In the genomic region with DNA sequence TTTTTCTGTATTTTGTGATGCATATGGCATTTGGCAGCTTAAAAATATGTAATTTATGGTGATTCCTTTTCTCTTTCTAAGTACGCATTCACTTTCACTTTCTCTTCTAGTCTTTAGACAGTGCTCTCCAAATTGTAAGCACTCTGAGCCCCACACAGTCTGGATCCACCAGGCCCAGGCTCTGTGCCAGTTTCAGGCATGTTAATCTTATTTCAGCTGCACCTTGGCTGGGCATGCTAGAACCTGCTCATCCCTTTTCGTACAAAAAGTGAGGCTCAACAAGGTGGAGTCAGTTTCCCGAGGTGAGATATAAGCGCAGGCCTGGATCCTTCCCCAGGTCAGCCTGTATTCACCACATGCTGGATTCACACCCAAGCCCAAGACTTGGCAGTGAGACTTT, we compare ENCODE assay signal across 7 cellular contexts.
DNase-seq lines count a peak whose midpoint lies in the region; ATAC-seq and TF ChIP-seq lines count a peak whose summit lies in the region.

No MANE protein-coding gene starts in this region.

- H3K9me3 ChIP-seq in right cardiac atrium (ENCODE audit: control insufficient read depth, low read length), result no peaks in the 10 kb centered on the region

- peak; percentile 76 for ATAC-seq in GM18858 (IDR thresholded peaks at IDR 0.05; ENCODE audit: unreplicated experiment)
- ATAC-seq in HG03342 (IDR thresholded peaks at IDR 0.05; ENCODE audit: unreplicated experiment), result peak; percentile 68
- peak; percentile 87 for ATAC-seq in SK-N-SH treated with all-trans-retinoic acid at 6 μM for 48 hours
- peak; percentile 66 to 73 for ATAC-seq in right cardiac atrium
- no peak for ATAC-seq in GM18505 (IDR thresholded peaks at IDR 0.05; ENCODE audit: unreplicated experiment)

- WGBS in right cardiac atrium, result 62% methylated on average over 4 of the region's 4 CpGs

- H3K27me3 ChIP-seq in right cardiac atrium (ENCODE audit: control insufficient read depth, insufficient read depth), result no peaks in the 10 kb centered on the region

- intact Hi-C loops in right cardiac atrium (cut with DNase I), result no loop called here

- TF ChIP-seq POLR2A in GM18505 (IDR thresholded peaks at IDR 0.05; ENCODE audit: borderline replicate concordance, extremely low read depth, insufficient read depth, insufficient read length), result no peak

- H3K27ac ChIP-seq in right cardiac atrium (ENCODE audit: low read length), result no peak overlapping the region

- no peaks in the 10 kb centered on the region for H3K4me1 ChIP-seq in right cardiac atrium (ENCODE audit: control insufficient read depth, insufficient read depth, low read length)

- H3K4me3 ChIP-seq in right cardiac atrium (ENCODE audit: low read length), result no peak overlapping the region

- DNase-seq in right cardiac atrium, result peak in 2 of 3 donors; percentile 54 to 66
- no peak for DNase-seq in UCSD-AML1 (lab: John Stamatoyannopoulos, UW; ENCODE audit: unreplicated experiment)
- DNase-seq in NCI-H146 treated with DMSO at 0.1 percent for 48 hours (lab: John Stamatoyannopoulos, UW; ENCODE audit: unreplicated experiment), result no peak

TF ChIP-seq in SK-N-SH treated with all-trans-retinoic acid at 6 μM for 48 hours, 23 proteins besides CTCF, POLR2A, EP300 and RAD21:
- TF ChIP-seq ISL1 (CRISPR knock-in tag; IDR thresholded peaks at IDR 0.05) (no peak; the same call in 1 of the 2 replicates), OSR1 (CRISPR knock-in tag; IDR thresholded peaks at IDR 0.05) (no peak), RARB (CRISPR knock-in tag; IDR thresholded peaks at IDR 0.05) (no peak), SNAI2 (CRISPR knock-in tag; IDR thresholded peaks at IDR 0.05) (no peak), ZFP30 (CRISPR knock-in tag; IDR thresholded peaks at IDR 0.05) (no peak), TOX (CRISPR knock-in tag; IDR thresholded peaks at IDR 0.05; ENCODE audit: borderline replicate concordance) (no peak), ESRRG (CRISPR knock-in tag; IDR thresholded peaks at IDR 0.05) (no peak), ARNTL (CRISPR knock-in tag; IDR thresholded peaks at IDR 0.05; ENCODE audit: borderline replicate concordance, low read depth) (no peak), ZNF8 (CRISPR knock-in tag; IDR thresholded peaks at IDR 0.05) (no peak), TSHZ2 (CRISPR knock-in tag; IDR thresholded peaks at IDR 0.05) (no peak), ZC3H10 (CRISPR knock-in tag; IDR thresholded peaks at IDR 0.05) (no peak), ZFP3 (CRISPR knock-in tag; IDR thresholded peaks at IDR 0.05) (no peak), CSDC2 (CRISPR knock-in tag; IDR thresholded peaks at IDR 0.05) (no peak), PPARA (CRISPR knock-in tag; IDR thresholded peaks at IDR 0.05; ENCODE audit: borderline replicate concordance) (no peak), BACH2 (CRISPR knock-in tag; IDR thresholded peaks at IDR 0.05; ENCODE audit: borderline replicate concordance) (no peak), TCF4 (CRISPR knock-in tag; IDR thresholded peaks at IDR 0.05; ENCODE audit: borderline replicate concordance) (no peak), ZNF70 (CRISPR knock-in tag; IDR thresholded peaks at IDR 0.05) (no peak)
- TF ChIP-seq, protein P1, sequence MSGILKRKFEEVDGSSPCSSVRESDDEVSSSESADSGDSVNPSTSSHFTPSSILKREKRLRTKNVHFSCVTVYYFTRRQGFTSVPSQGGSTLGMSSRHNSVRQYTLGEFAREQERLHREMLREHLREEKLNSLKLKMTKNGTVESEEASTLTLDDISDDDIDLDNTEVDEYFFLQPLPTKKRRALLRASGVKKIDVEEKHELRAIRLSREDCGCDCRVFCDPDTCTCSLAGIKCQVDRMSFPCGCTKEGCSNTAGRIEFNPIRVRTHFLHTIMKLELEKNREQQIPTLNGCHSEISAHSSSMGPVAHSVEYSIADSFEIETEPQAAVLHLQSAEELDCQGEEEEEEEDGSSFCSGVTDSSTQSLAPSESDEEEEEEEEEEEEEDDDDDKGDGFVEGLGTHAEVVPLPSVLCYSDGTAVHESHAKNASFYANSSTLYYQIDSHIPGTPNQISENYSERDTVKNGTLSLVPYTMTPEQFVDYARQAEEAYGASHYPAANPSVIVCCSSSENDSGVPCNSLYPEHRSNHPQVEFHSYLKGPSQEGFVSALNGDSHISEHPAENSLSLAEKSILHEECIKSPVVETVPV (CRISPR knock-in tag; IDR thresholded peaks at IDR 0.05), result no peak
- TF ChIP-seq, protein P2, sequence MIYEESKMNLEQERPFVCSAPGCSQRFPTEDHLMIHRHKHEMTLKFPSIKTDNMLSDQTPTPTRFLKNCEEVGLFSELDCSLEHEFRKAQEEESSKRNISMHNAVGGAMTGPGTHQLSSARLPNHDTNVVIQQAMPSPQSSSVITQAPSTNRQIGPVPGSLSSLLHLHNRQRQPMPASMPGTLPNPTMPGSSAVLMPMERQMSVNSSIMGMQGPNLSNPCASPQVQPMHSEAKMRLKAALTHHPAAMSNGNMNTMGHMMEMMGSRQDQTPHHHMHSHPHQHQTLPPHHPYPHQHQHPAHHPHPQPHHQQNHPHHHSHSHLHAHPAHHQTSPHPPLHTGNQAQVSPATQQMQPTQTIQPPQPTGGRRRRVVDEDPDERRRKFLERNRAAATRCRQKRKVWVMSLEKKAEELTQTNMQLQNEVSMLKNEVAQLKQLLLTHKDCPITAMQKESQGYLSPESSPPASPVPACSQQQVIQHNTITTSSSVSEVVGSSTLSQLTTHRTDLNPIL (CRISPR knock-in tag; IDR thresholded peaks at IDR 0.05; ENCODE audit: low read depth), result no peak

Comparison
In these comparisons a context has a peak if more than half of its experiments do, and no peak if none do; other contexts are left out.
1. DNase-seq: peak in right cardiac atrium (2 of 3); none in UCSD-AML1 (single experiment) and NCI-H146 treated with DMSO at 0.1 percent for 48 hours (single experiment).